In the genomic region with DNA sequence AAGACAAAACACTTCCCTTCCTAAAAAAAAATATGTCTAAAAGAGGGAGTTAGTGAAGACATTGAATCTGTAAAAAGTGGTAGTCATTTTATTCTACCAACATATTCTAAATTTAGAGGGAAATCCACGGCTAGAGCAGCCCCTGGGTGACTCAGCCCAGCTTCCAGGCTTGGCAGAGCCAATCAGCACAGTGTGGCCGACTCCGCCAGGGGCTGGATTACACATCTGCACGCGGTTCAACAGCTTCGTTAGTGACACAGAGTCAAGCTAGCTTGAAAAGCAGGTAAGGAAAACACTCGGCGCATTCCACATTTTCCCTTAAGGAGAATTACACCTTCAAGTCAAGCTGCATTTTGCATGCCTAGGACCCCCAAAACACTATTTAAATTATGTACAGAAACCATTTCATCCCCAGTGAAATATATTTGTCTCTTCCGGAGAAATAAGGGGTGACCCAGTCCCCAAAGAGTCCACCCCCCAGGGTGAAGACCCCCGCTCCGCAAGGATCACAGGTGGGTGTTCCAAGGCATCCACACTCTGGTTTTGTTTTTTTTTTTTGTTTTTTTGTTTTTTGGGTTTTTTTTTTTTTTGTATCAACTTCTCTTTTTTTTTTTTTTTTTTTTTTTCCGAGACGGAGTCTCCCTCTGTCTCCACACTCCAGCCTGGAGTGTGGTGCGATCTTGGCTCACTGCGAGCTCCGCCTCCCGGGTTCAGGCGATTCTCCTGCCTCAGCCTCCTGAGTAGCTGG, we compare ENCODE assay signal across 8 cellular contexts. TPM values are rescaled to one million over a fixed set of nuclear protein-coding genes. Genes with fewer than 3 reads are reported as not detected.
DNase-seq lines count a peak whose midpoint lies in the region; ATAC-seq, FAIRE-seq and TF ChIP-seq lines count a peak whose summit lies in the region.

No MANE protein-coding gene starts in this region.

- no peak overlapping the region for H3K4me3 ChIP-seq in kidney (ENCODE audit: low read length in 2 of 2)
- H3K4me3 ChIP-seq in tibial nerve = no peak overlapping the region

- H3K9me3 ChIP-seq in kidney (ENCODE audit: control insufficient read depth in 1 of 2, low read length in 2 of 2) (no peaks in the 10 kb centered on the region), tibial nerve (no peaks in the 10 kb centered on the region)

- no peak for FAIRE-seq in kidney (lab: Jason Lieb, UNC)

- no peak for TF ChIP-seq EP300 in tibial nerve (IDR thresholded peaks at IDR 0.05)

- H3K9me3 Mint-ChIP-seq in activated CD4-positive, alpha-beta T cell treated with anti-CD3 and anti-CD28 coated beads for 36 hours (ENCODE audit: low read depth) = no peaks in the 10 kb centered on the region
- H3K9me3 Mint-ChIP-seq in activated CD4-positive, alpha-beta T cell treated with anti-CD3 and anti-CD28 coated beads, Interleukin-2, amount 10 ng/mL, durations not matched to agents 7 days and 5 days = no peaks in the 10 kb centered on the region

- H3K36me3 Mint-ChIP-seq in activated CD4-positive, alpha-beta T cell treated with anti-CD3 and anti-CD28 coated beads for 36 hours (ENCODE audit: low read depth) = no peaks in the 10 kb centered on the region
- H3K36me3 Mint-ChIP-seq in activated CD4-positive, alpha-beta T cell treated with anti-CD3 and anti-CD28 coated beads, Interleukin-2, amount 10 ng/mL, durations not matched to agents 7 days and 5 days (ENCODE audit: low read depth) = no peaks in the 10 kb centered on the region

- H3K4me1 Mint-ChIP-seq in activated CD4-positive, alpha-beta T cell treated with anti-CD3 and anti-CD28 coated beads for 36 hours = peaks cover 20% of the 10 kb centered on the region
- H3K4me1 Mint-ChIP-seq in activated CD4-positive, alpha-beta T cell treated with anti-CD3 and anti-CD28 coated beads, Interleukin-2, amount 10 ng/mL, durations not matched to agents 7 days and 5 days = peaks cover 10% of the 10 kb centered on the region

- TF ChIP-seq CTCF in kidney (IDR thresholded peaks at IDR 0.05; ENCODE audit: borderline replicate concordance, extremely low read depth, insufficient read depth) = no peak
- no peak for TF ChIP-seq CTCF in tibial nerve (IDR thresholded peaks at IDR 0.05)

- no peak for ATAC-seq in activated CD4-positive, alpha-beta T cell treated with anti-CD3 and anti-CD28 coated beads for 36 hours
- ATAC-seq in GM21825 (IDR thresholded peaks at IDR 0.05; ENCODE audit: unreplicated experiment) (no peak), GM19452 (IDR thresholded peaks at IDR 0.05; ENCODE audit: unreplicated experiment) (no peak)

- CTCF ChIA-PET in activated CD4-positive, alpha-beta T cell treated with anti-CD3 and anti-CD28 coated beads for 36 hours (lab: Charles Lee) = no interaction called here
- CTCF ChIA-PET in activated CD4-positive, alpha-beta T cell treated with anti-CD3 and anti-CD28 coated beads, Interleukin-2, amount 10 ng/mL, durations not matched to agents 7 days and 5 days (lab: Charles Lee) = no interaction called here

- DNase-seq in activated CD4-positive, alpha-beta T cell treated with anti-CD3 and anti-CD28 coated beads for 36 hours = no peak
- no peak for DNase-seq in activated CD4-positive, alpha-beta T cell treated with anti-CD3 and anti-CD28 coated beads, Interleukin-2, amount 10 ng/mL, durations not matched to agents 7 days and 5 days
- DNase-seq in amniotic epithelial cell (ENCODE audit: low read depth) (peak; percentile 92), kidney (peak; percentile 92), tibial nerve (ENCODE audit: low spot score in 2 of 2) (no peak)
- no peak for DNase-seq in activated naive CD4-positive, alpha-beta T cell (lab: John Stamatoyannopoulos, UW)

- no peak overlapping the region for H3K9ac ChIP-seq in kidney (ENCODE audit: low read length in 2 of 2)

- no peaks in the 10 kb centered on the region for H3K36me3 ChIP-seq in kidney (ENCODE audit: control insufficient read depth in 1 of 2, insufficient read depth in 2 of 2, low read length in 2 of 2)
- no peaks in the 10 kb centered on the region for H3K36me3 ChIP-seq in tibial nerve

- peak overlapping the region; percentile 81 for H3K27ac Mint-ChIP-seq in activated CD4-positive, alpha-beta T cell treated with anti-CD3 and anti-CD28 coated beads for 36 hours
- no peak overlapping the region for H3K27ac Mint-ChIP-seq in activated CD4-positive, alpha-beta T cell treated with anti-CD3 and anti-CD28 coated beads, Interleukin-2, amount 10 ng/mL, durations not matched to agents 7 days and 5 days

- H3K4me1 ChIP-seq in kidney (ENCODE audit: control insufficient read depth in 1 of 2, insufficient read depth in 1 of 2, low read depth in 1 of 2, low read length in 2 of 2) (peaks cover 15 to 17% of the 10 kb centered on the region in 2 donors), tibial nerve (peaks cover 0 to 26% (median 10%) of the 10 kb centered on the region in 4 donors)

- no peaks in the 10 kb centered on the region for H3K27me3 ChIP-seq in tibial nerve

- H3K27me3 Mint-ChIP-seq in activated CD4-positive, alpha-beta T cell treated with anti-CD3 and anti-CD28 coated beads for 36 hours = peaks cover 2% of the 10 kb centered on the region
- peaks cover 8% of the 10 kb centered on the region for H3K27me3 Mint-ChIP-seq in activated CD4-positive, alpha-beta T cell treated with anti-CD3 and anti-CD28 coated beads, Interleukin-2, amount 10 ng/mL, durations not matched to agents 7 days and 5 days

- intact Hi-C loops in activated CD4-positive, alpha-beta T cell treated with anti-CD3 and anti-CD28 coated beads for 36 hours (cut with DNase I, micrococcal nuclease) = no loop called here
- intact Hi-C loops in kidney (cut with DNase I) = no loop called here

- 90 to 91% methylated on average over 18 of the region's 18 CpGs for WGBS in tibial nerve, 2 donors

- no peak overlapping the region for H3K4me3 Mint-ChIP-seq in activated CD4-positive, alpha-beta T cell treated with anti-CD3 and anti-CD28 coated beads for 36 hours
- no peak overlapping the region for H3K4me3 Mint-ChIP-seq in activated CD4-positive, alpha-beta T cell treated with anti-CD3 and anti-CD28 coated beads, Interleukin-2, amount 10 ng/mL, durations not matched to agents 7 days and 5 days

- POLR2A ChIA-PET in activated CD4-positive, alpha-beta T cell treated with anti-CD3 and anti-CD28 coated beads for 36 hours (lab: Charles Lee) = no interaction called here
- POLR2A ChIA-PET in activated CD4-positive, alpha-beta T cell treated with anti-CD3 and anti-CD28 coated beads, Interleukin-2, amount 10 ng/mL, durations not matched to agents 7 days and 5 days (lab: Charles Lee) = no interaction called here

- TF ChIP-seq POLR2A in tibial nerve (IDR thresholded peaks at IDR 0.05) = no peak

- H3K27ac ChIP-seq in kidney (ENCODE audit: low read depth in 2 of 2, low read length in 2 of 2) (peak overlapping the region; percentile 72 to 94), tibial nerve (peak overlapping the region; percentile 78 to 96 (median 84))

RNA-seq across cellular contexts. Expression of a gene that starts 58.4 kb away (rescaled TPM):
- 10 to 100 TPM; 42.2 to 53.6 TPM for total RNA-seq in activated CD4-positive, alpha-beta T cell treated with anti-CD3 and anti-CD28 coated beads for 36 hours
- 10 to 100 TPM; 76.8 to 89.6 TPM for total RNA-seq in activated CD4-positive, alpha-beta T cell treated with anti-CD3 and anti-CD28 coated beads, Interleukin-2, amount 10 ng/mL, durations not matched to agents 7 days and 5 days
- total RNA-seq in kidney = 110 TPM
- polyA plus RNA-seq in kidney (ENCODE audit: insufficient read depth, low read depth, low replicate concordance) = 16.4 TPM
- total RNA-seq in tibial nerve = 100 to 1,000 TPM in 3 of 4 donors, 10 to 100 TPM in 1; 91.5 to 123 (median 110) TPM

Comparison
In these comparisons a context has a peak if more than half of its experiments do, and no peak if none do; other contexts are left out.
1. DNase-seq: peak in amniotic epithelial cell (single experiment) and kidney (single experiment); none in activated CD4-positive, alpha-beta T cell treated with anti-CD3 and anti-CD28 coated beads for 36 hours (single experiment), activated CD4-positive, alpha-beta T cell treated with anti-CD3 and anti-CD28 coated beads, Interleukin-2, amount 10 ng/mL, durations not matched to agents 7 days and 5 days (single experiment), tibial nerve (0 of 2) and activated naive CD4-positive, alpha-beta T cell (0 of 4).